1 cellular context compared by ENCODE assay signal in the genomic region with DNA sequence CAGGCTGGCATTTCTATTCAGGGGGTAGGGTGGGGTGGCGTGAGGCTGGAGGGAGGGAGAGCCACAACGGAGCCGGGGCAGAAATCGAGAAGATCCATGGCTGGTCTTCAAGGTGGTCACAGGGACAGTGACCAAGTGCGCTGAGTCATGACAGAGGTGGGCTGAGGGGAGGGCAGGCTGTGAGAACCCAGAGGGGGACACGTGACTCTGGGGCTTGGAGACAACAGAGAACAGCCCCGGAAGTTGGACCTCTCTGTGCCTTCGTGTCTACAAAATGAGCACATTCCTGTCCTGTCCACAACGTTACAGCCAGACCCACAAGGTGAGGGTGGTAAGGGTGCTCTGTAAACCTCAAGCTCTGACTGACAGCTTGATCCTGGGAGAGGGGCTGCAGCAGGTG.
TF ChIP-seq lines count a peak whose summit lies in the region.

No MANE protein-coding gene starts in this region.

TF ChIP-seq in liver, 16 proteins besides CTCF, POLR2A, EP300 and RAD21 (continued from another document):
- TF ChIP-seq ATF3 (IDR thresholded peaks at IDR 0.05) (no peak), EGR1 (IDR thresholded peaks at IDR 0.05; ENCODE audit: low read depth in 2 of 2) (no peak), MAX (IDR thresholded peaks at IDR 0.05) (no peak), HNF4G (IDR thresholded peaks at IDR 0.05) (no peak), RXRA (IDR thresholded peaks at IDR 0.05) (no peak), TAF1 (conservative IDR thresholded peaks at IDR 0.05) (no peak), GABPA (IDR thresholded peaks at IDR 0.05 in 1 of 2, conservative IDR thresholded peaks at IDR 0.05 in 1 of 2) (no peak), JUND (IDR thresholded peaks at IDR 0.05) (no peak), SP1 (IDR thresholded peaks at IDR 0.05) (no peak), FOXA2 (IDR thresholded peaks at IDR 0.05) (no peak), NR2F2 (IDR thresholded peaks at IDR 0.05) (no peak), REST (IDR thresholded peaks at IDR 0.05) (no peak)
- TF ChIP-seq, protein P1, sequence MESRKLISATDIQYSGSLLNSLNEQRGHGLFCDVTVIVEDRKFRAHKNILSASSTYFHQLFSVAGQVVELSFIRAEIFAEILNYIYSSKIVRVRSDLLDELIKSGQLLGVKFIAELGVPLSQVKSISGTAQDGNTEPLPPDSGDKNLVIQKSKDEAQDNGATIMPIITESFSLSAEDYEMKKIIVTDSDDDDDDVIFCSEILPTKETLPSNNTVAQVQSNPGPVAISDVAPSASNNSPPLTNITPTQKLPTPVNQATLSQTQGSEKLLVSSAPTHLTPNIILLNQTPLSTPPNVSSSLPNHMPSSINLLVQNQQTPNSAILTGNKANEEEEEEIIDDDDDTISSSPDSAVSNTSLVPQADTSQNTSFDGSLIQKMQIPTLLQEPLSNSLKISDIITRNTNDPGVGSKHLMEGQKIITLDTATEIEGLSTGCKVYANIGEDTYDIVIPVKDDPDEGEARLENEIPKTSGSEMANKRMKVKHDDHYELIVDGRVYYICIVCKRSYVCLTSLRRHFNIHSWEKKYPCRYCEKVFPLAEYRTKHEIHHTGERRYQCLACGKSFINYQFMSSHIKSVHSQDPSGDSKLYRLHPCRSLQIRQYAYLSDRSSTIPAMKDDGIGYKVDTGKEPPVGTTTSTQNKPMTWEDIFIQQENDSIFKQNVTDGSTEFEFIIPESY (IDR thresholded peaks at IDR 0.05), result no peak
